23 cellular contexts compared by ENCODE assay signal in genomic region chr5:59864718-59865117, GRCh38. TPM values are rescaled to one million over a fixed set of nuclear protein-coding genes. Genes with fewer than 3 reads are reported as not detected.
A peak's percentile ranks its signal among the peaks of the same experiment; 100 is the strongest.
DNase-seq lines count a peak whose midpoint lies in the region; ATAC-seq, FAIRE-seq and TF ChIP-seq lines count a peak whose summit lies in the region.
"Had no signal": no experiment of that assay in that cellular context is flagged by ENCODE, and none has a peak within 500 bp of the region (broad histone marks: within the 10 kb centered on the region; RNA-seq: fewer than 3 reads in every experiment).

No MANE protein-coding gene starts in this region.

- no peak overlapping the region for H2BK12ac ChIP-seq in H1 (ENCODE audit: low read depth, low read length)

- H3K23ac ChIP-seq in IMR-90 (ENCODE audit: low read depth, low read length) (no peak overlapping the region), H1 (ENCODE audit: insufficient read length) (no peak overlapping the region)

- 33% methylated on average over 1 of the region's 3 CpGs; no CpG with 5 or more reads in 1 of the 2 experiments for WGBS in IMR-90 (ENCODE audit: extremely low coverage in 2 of 2, insufficient read length in 1 of 2), 2 experiments
- WGBS in H1 (ENCODE audit: extremely low coverage in 1 of 2, insufficient coverage in 1 of 2, insufficient read length in 1 of 2, insufficient replicate concordance in 2 of 2, low coverage in 1 of 2, low lambda C conversion rate in 2 of 2, missing lambda C conversion rate in 1 of 2), 2 experiments: 83% methylated on average over 3 of the region's 3 CpGs; no CpG with 5 or more reads in 1 of the 2 experiments

- no peaks in the 10 kb centered on the region for H3K4me1 Mint-ChIP-seq in stimulated activated naive B cell treated with anti-CD40 and anti-IgM and Interleukin-4, amounts not matched to agents 10 μg/mL and 1 μg/mL and 100 μg/mL, for 72 hours
- H3K4me1 Mint-ChIP-seq: CD14-positive monocyte had no signal

- H2BK5ac ChIP-seq in IMR-90 (ENCODE audit: low read depth, low read length, poor library complexity, severe bottlenecking) (no peak overlapping the region), H1 (ENCODE audit: low read depth, low read length) (no peak overlapping the region)

- H4K91ac ChIP-seq in IMR-90 (ENCODE audit: insufficient read depth, low read depth, low read length): no peak overlapping the region
- H4K91ac ChIP-seq in H1 (replicated peaks; ENCODE audit: insufficient read length, low read length): no peak overlapping the region

- no peaks in the 10 kb centered on the region for H3K23me2 ChIP-seq in H1 (ENCODE audit: low read depth, low read length)

- TF ChIP-seq POLR2A in IMR-90 (IDR thresholded peaks at IDR 0.05; ENCODE audit: low read depth, low read length) (no peak), H1 (IDR thresholded peaks at IDR 0.05; ENCODE audit: control extremely low read depth in 1 of 2, low read depth in 2 of 2, low read length in 2 of 2) (no peak)

- H4K20me1 ChIP-seq in BLaER1 (no peaks in the 10 kb centered on the region), IMR-90 (ENCODE audit: insufficient read depth, low read length) (no peaks in the 10 kb centered on the region), H1 (replicated peaks in 1 of 2; ENCODE audit: control insufficient read depth in 1 of 2, insufficient read depth in 2 of 2, low read length in 2 of 2) (no peaks in the 10 kb centered on the region)

- no peaks in the 10 kb centered on the region for H3K9me3 Mint-ChIP-seq in stimulated activated naive B cell treated with anti-CD40 and anti-IgM and Interleukin-4, amounts not matched to agents 10 μg/mL and 1 μg/mL and 100 μg/mL, for 72 hours
- H3K9me3 Mint-ChIP-seq: H9, HFFc6 had no signal

- POLR2A ChIA-PET in IMR-90 (lab: Charles Lee; ENCODE audit: unreplicated experiment) (no interaction called here), H1 (lab: Charles Lee; ENCODE audit: partially characterized antibody) (no interaction called here)

- H4K8ac ChIP-seq in IMR-90 (ENCODE audit: low read depth in 2 of 2, low read length in 2 of 2): no peak overlapping the region
- peak overlapping the region; percentile 51; the same call in 1 of the 2 replicates for H4K8ac ChIP-seq in H1 (ENCODE audit: extremely low read depth, insufficient read depth, low read length)

- DNase-seq in IMR-90 (no peak), H1 (ENCODE audit: low read depth in 1 of 2, low spot score in 2 of 2) (no peak), renal cortical epithelial cell (ENCODE audit: low read depth) (peak; percentile 18), Ammon's horn (ENCODE audit: low spot score) (no peak)
- DNase-seq in stimulated activated naive B cell treated with anti-CD40 and anti-IgM and Interleukin-4, amounts not matched to agents 10 μg/mL and 1 μg/mL and 100 μg/mL, for 72 hours: no peak
- DNase-seq: EL, GF-D8, H9, HFFc6, MG63, NCI-H1092, NCI-H1436, NCI-H187 treated with DMSO at 0.1 percent for 48 hours, NCI-H2107, NCI-H2227 treated with DMSO at 0.1 percent for 48 hours, NCI-H510A treated with DMSO at 0.1 percent for 48 hours, NCI-H82, SJCRH30 had no signal

- H3K18ac ChIP-seq in IMR-90 (ENCODE audit: low read depth, low read length) (no peak overlapping the region), H1 (ENCODE audit: extremely low read depth, low read length) (no peak overlapping the region)

- in situ Hi-C loops in IMR-90 (cut with MboI; ENCODE audit: low sequenced_read_pairs): no loop called here

- H2BK20ac ChIP-seq in IMR-90 (ENCODE audit: low read depth, low read length) (no peak overlapping the region), H1 (ENCODE audit: low read length) (no peak overlapping the region)

- BruUV-seq in IMR-90 (replicated peaks; lab: Mats Ljungman, UMichigan): no TSS peak

- dilution Hi-C loops in IMR-90 (cut with HindIII; ENCODE audit: low sequenced_read_pairs, unreplicated experiment): no loop called here

- CTCF ChIA-PET in IMR-90 (lab: Yijun Ruan, JAX): no interaction called here
- CTCF ChIA-PET in H1 (lab: Charles Lee; ENCODE audit: partially characterized antibody): interaction anchor here (1.6 kb wide), 1 partner anchor 422 kb away, joined by 3 read pairs; no protein-coding TSS in a partner anchor

- H3K79me1 ChIP-seq in IMR-90 (ENCODE audit: low read depth in 1 of 2, low read length in 2 of 2) (no peaks in the 10 kb centered on the region), H1 (ENCODE audit: low read depth, low read length) (no peaks in the 10 kb centered on the region)

- H3K27ac ChIP-seq in BLaER1: no peak overlapping the region
- H3K27ac ChIP-seq in IMR-90 (ENCODE audit: insufficient read depth, low read length): no peak overlapping the region
- H3K27ac ChIP-seq in H1 (ENCODE audit: low read depth, low read length): no peak overlapping the region
- H3K27ac ChIP-seq: SJCRH30 had no signal

- no peaks in the 10 kb centered on the region for H3K79me2 ChIP-seq in H1 (ENCODE audit: control insufficient read depth in 1 of 2, insufficient read depth in 2 of 2, low read length in 2 of 2)

- H3K4ac ChIP-seq in IMR-90 (ENCODE audit: low read depth, low read length) (no peak overlapping the region), H1 (replicated peaks; ENCODE audit: insufficient read length, low read depth, low read length) (no peak overlapping the region)

- TF ChIP-seq CTCF in IMR-90 (conservative IDR thresholded peaks at IDR 0.05; ENCODE audit: low read depth, low read length) (no peak), H1 (IDR thresholded peaks at IDR 0.05; ENCODE audit: control extremely low read depth in 1 of 3, insufficient read depth in 1 of 3, low read depth in 1 of 3, low read length in 3 of 3) (no peak)

- H3K27ac Mint-ChIP-seq in stimulated activated naive B cell treated with anti-CD40 and anti-IgM and Interleukin-4, amounts not matched to agents 10 μg/mL and 1 μg/mL and 100 μg/mL, for 72 hours: no peak overlapping the region
- H3K27ac Mint-ChIP-seq: CD14-positive monocyte, HFFc6 had no signal

- H3K4me3 Mint-ChIP-seq in stimulated activated naive B cell treated with anti-CD40 and anti-IgM and Interleukin-4, amounts not matched to agents 10 μg/mL and 1 μg/mL and 100 μg/mL, for 72 hours: no peak overlapping the region
- H3K4me3 Mint-ChIP-seq: CD14-positive monocyte, H9, HFFc6 had no signal

- no peak for FAIRE-seq in H1 (lab: Jason Lieb, UNC)
- FAIRE-seq: K562 had no signal

- no peak overlapping the region for H3K14ac ChIP-seq in IMR-90 (replicated peaks; ENCODE audit: low read depth, low read length)
- no peak overlapping the region for H3K14ac ChIP-seq in H1 (ENCODE audit: insufficient read length)

- intact Hi-C loops in IMR-90 (cut with micrococcal nuclease): no loop called here

- H3K36me3 ChIP-seq in BLaER1 (no peaks in the 10 kb centered on the region), IMR-90 (ENCODE audit: control insufficient read depth, insufficient read depth, low read length) (no peaks in the 10 kb centered on the region), H1 (ENCODE audit: control insufficient read depth in 2 of 4, insufficient read depth in 4 of 4, low read length in 3 of 4) (no peaks in the 10 kb centered on the region)
- H3K36me3 ChIP-seq: MG63, SJCRH30 had no signal

- H3K4me1 ChIP-seq in BLaER1 (peaks cover 27% of the 10 kb centered on the region), IMR-90 (ENCODE audit: control insufficient read depth, insufficient read depth, low read length) (no peaks in the 10 kb centered on the region), H1 (replicated peaks in 1 of 4; ENCODE audit: control insufficient read depth in 3 of 4, insufficient read depth in 4 of 4, low read length in 3 of 4) (peaks cover 0 to 8% (median 4%) of the 10 kb centered on the region in 4 experiments; a peak in 5 of 7 replicates)

- TF ChIP-seq EP300 in H1 (IDR thresholded peaks at IDR 0.05; ENCODE audit: borderline replicate concordance in 1 of 2, low read depth in 2 of 2, low read length in 2 of 2): no peak

- H2AK9ac ChIP-seq in IMR-90 (replicated peaks; ENCODE audit: low read depth, low read length, poor library complexity): peak overlapping the region; percentile 75

- no peak overlapping the region for H4K5ac ChIP-seq in IMR-90 (ENCODE audit: low read depth, low read length)
- H4K5ac ChIP-seq in H1 (ENCODE audit: insufficient read length, low read depth, low read length): no peak overlapping the region

- H3K56ac ChIP-seq in IMR-90 (ENCODE audit: extremely low read depth, insufficient read depth, low read length) (no peak overlapping the region), H1 (replicated peaks; ENCODE audit: insufficient read length, low read depth, low read length) (no peak overlapping the region)

- H3K4me3 ChIP-seq in BLaER1 (no peak overlapping the region), IMR-90 (ENCODE audit: insufficient read depth, low read depth, low read length) (no peak overlapping the region), H1 (ENCODE audit: extremely low read depth in 1 of 4, insufficient read depth in 2 of 4, low read depth in 3 of 4, low read length in 4 of 4) (no peak overlapping the region)
- H3K4me3 ChIP-seq: K562, MG63, SJCRH30 had no signal

- H3K4me2 ChIP-seq in BLaER1 (peak overlapping the region; percentile 60), IMR-90 (ENCODE audit: low read depth, low read length) (no peak overlapping the region), H1 (ENCODE audit: insufficient read depth in 1 of 2, low read depth in 2 of 2, low read length in 2 of 2) (no peak overlapping the region)

- no peaks in the 10 kb centered on the region for H3K9me3 ChIP-seq in BLaER1
- no peaks in the 10 kb centered on the region for H3K9me3 ChIP-seq in IMR-90 (ENCODE audit: control insufficient read depth, insufficient read depth, low read length)
- H3K9me3 ChIP-seq in H1 (ENCODE audit: insufficient read depth in 2 of 2, low read depth in 1 of 2, low read length in 1 of 2): no peaks in the 10 kb centered on the region
- H3K9me3 ChIP-seq: MG63 had no signal

- no peak overlapping the region for H2BK120ac ChIP-seq in IMR-90 (ENCODE audit: low read depth, low read length)
- H2BK120ac ChIP-seq in H1 (replicated peaks; ENCODE audit: low read depth, low read length): peak overlapping the region; percentile 38

- no peak overlapping the region for H3K9ac ChIP-seq in BLaER1
- H3K9ac ChIP-seq in IMR-90 (ENCODE audit: low read depth, low read length): no peak overlapping the region
- H3K9ac ChIP-seq in H1 (replicated peaks in 1 of 4; ENCODE audit: extremely low read depth in 1 of 4, low read depth in 3 of 4, low read length in 3 of 4): no peak overlapping the region

- H3K27me3 ChIP-seq in BLaER1: no peaks in the 10 kb centered on the region
- H3K27me3 ChIP-seq in IMR-90 (ENCODE audit: control insufficient read depth, insufficient read depth, low read length): no peaks in the 10 kb centered on the region
- no peaks in the 10 kb centered on the region for H3K27me3 ChIP-seq in H1 (replicated peaks in 1 of 4; ENCODE audit: control insufficient read depth in 3 of 4, extremely low read depth in 1 of 4, insufficient read depth in 3 of 4, low read length in 3 of 4)
- H3K27me3 ChIP-seq: MG63, SJCRH30 had no signal

- H3K27me3 Mint-ChIP-seq in stimulated activated naive B cell treated with anti-CD40 and anti-IgM and Interleukin-4, amounts not matched to agents 10 μg/mL and 1 μg/mL and 100 μg/mL, for 72 hours: no peaks in the 10 kb centered on the region

- H2AK5ac ChIP-seq in IMR-90 (ENCODE audit: low read depth, low read length): no peak overlapping the region
- H2AK5ac ChIP-seq in H1 (ENCODE audit: low read depth, low read length): no peak overlapping the region

- H2AFZ ChIP-seq in IMR-90 (replicated peaks; ENCODE audit: low read length, poor library complexity): no peak overlapping the region
- H2AFZ ChIP-seq in H1 (ENCODE audit: low read length): 0 out of 2 replicates have a peak overlapping the region, but pooled peaks have one; percentile 9

- H3K9me1 ChIP-seq in IMR-90 (ENCODE audit: insufficient read depth, low read length): no peaks in the 10 kb centered on the region

- TF ChIP-seq RAD21 in IMR-90 (IDR thresholded peaks at IDR 0.05; ENCODE audit: low read length) (no peak), H1 (IDR thresholded peaks at IDR 0.05 in 1 of 2, conservative IDR thresholded peaks at IDR 0.05 in 1 of 2; ENCODE audit: low read depth in 2 of 2, low read length in 2 of 2) (no peak)

- H2BK15ac ChIP-seq in IMR-90 (ENCODE audit: low read depth, low read length): no peak overlapping the region
- H2BK15ac ChIP-seq in H1 (ENCODE audit: low read length): no peak overlapping the region; the same call in 1 of the 2 replicates

- ATAC-seq in IMR-90 (ENCODE audit: low read depth) (no peak), GM21528 (IDR thresholded peaks at IDR 0.05; ENCODE audit: low FRiP score, unreplicated experiment) (no peak)
- ATAC-seq in stimulated activated naive B cell treated with anti-CD40 and anti-IgM and Interleukin-4, amounts not matched to agents 10 μg/mL and 1 μg/mL and 100 μg/mL, for 72 hours (replicated peaks): no peak
- ATAC-seq: K562, Panc1 had no signal

- H3K36me3 Mint-ChIP-seq in stimulated activated naive B cell treated with anti-CD40 and anti-IgM and Interleukin-4, amounts not matched to agents 10 μg/mL and 1 μg/mL and 100 μg/mL, for 72 hours: no peaks in the 10 kb centered on the region

RNA-seq across cellular contexts. Expression of gene PDE4D, which starts 28.8 kb away (rescaled TPM):
- total RNA-seq in IMR-90 (2012; rRNA removed) (7.9 and 9.2 TPM in 2 replicates), renal cortical epithelial cell (13.2 and 26.9 TPM in 2 replicates)
- polyA plus RNA-seq in IMR-90 (2012; rRNA removed) (1.2 and 1.4 TPM in 2 replicates), H1 (2011; rRNA removed) (0.88 and 2.3 TPM in 2 replicates)
- polyA plus RNA-seq in IMR-90 (2012; cell fraction: cytosol; rRNA removed): 0.34 and 0.70 TPM in 2 replicates
- 2.3 and 9.6 TPM in 2 replicates for polyA plus RNA-seq in IMR-90 (2012; cell fraction: nucleus; rRNA removed; ENCODE audit: low replicate concordance)
- total RNA-seq in H1 (2021; fragmentation: NEBNext Ultra II Directional; extraction: Animal tissue kit (Norgen Biotek cat#: 25700)): 3.1 and 3.7 TPM in 2 replicates
- 0.52 TPM for polyA plus RNA-seq in H1 (2011; cell fraction: cytosol; rRNA removed)
- 1.9 TPM for polyA plus RNA-seq in H1 (2011; cell fraction: nucleus; rRNA removed)
- polyA plus RNA-seq in H1 (2012, experiment 1 of 2): 0.71 to 1.0 TPM (median 0.76 TPM) in 4 replicates
- 0.05 TPM for polyA plus RNA-seq in H1 (2012, experiment 2 of 2)
- 0.85 TPM for polyA plus RNA-seq in H1 (2013, experiment 1 of 2)
- polyA plus RNA-seq in H1 (2013, experiment 2 of 2): 0.99 TPM
- polyA minus RNA-seq in H1 (2011; rRNA and poly(A)+ RNA removed): 7.3 and 9.0 TPM in 2 replicates
- 1.8 TPM for polyA minus RNA-seq in H1 (2011; cell fraction: cytosol; rRNA and poly(A)+ RNA removed)
- polyA minus RNA-seq in H1 (2011; cell fraction: nucleus; rRNA and poly(A)+ RNA removed): 11.8 TPM
